8 cellular contexts compared by ENCODE assay signal in genomic region chr12:113196996-113197395, GRCh38. TPM values are rescaled to one million over a fixed set of nuclear protein-coding genes. Genes with fewer than 3 reads are reported as not detected.
DNase-seq lines count a peak whose midpoint lies in the region; ATAC-seq and TF ChIP-seq lines count a peak whose summit lies in the region.

No MANE protein-coding gene starts in this region.

- H3K36me3 ChIP-seq in ovary: no peaks in the 10 kb centered on the region

- no peak for TF ChIP-seq EP300 in ovary (IDR thresholded peaks at IDR 0.05)

- H3K27me3 ChIP-seq in foreskin keratinocyte: no peaks in the 10 kb centered on the region
- no peaks in the 10 kb centered on the region for H3K27me3 ChIP-seq in ovary

- WGBS in ovary, 3 donors: 9 to 17% (median 14%) methylated on average over 4 of the region's 4 CpGs

- H3K27ac ChIP-seq in foreskin keratinocyte (no peak overlapping the region), ovary (no peak overlapping the region)

- peak; percentile 74 for TF ChIP-seq CTCF in foreskin keratinocyte (conservative IDR thresholded peaks at IDR 0.05)
- peak; percentile 28 to 61 (median 39) for TF ChIP-seq CTCF in ovary (IDR thresholded peaks at IDR 0.05)

- peak; percentile 79 for DNase-seq in DMS 273 (lab: John Stamatoyannopoulos, UW; ENCODE audit: unreplicated experiment)
- DNase-seq in KG1 (lab: John Stamatoyannopoulos, UW): peak; percentile 24
- peak; percentile 86 for DNase-seq in RKO (ENCODE audit: low spot score)
- peak; percentile 34 for DNase-seq in activated effector memory CD4-positive, alpha-beta T cell treated with Interleukin-2 at 50 U/mL for 16 hours
- peak; percentile 35 to 53 for DNase-seq in foreskin keratinocyte
- peak; percentile 68 to 84 (median 74) for DNase-seq in ovary
- no peak for DNase-seq in middle frontal gyrus (ENCODE audit: extremely low spot score, low spot score)

- H3K4me3 ChIP-seq in ovary: no peak overlapping the region

- intact Hi-C loops in ovary (cut with DNase I): loop anchor here in 3 of 4 donors (5.0 to 10.0 kb wide), 5 partner anchors 100 to 718 kb away; partner anchors contain the start of genes SLC8B1 (in 2 of the 3) and PLBD2 (in 1 of the 3)

- ATAC-seq in GM21390 (IDR thresholded peaks at IDR 0.05; ENCODE audit: unreplicated experiment) (peak; percentile 77), foreskin keratinocyte (peak; percentile 87)

- no peaks in the 10 kb centered on the region for H3K9me3 ChIP-seq in ovary

- no peak for TF ChIP-seq POLR2A in ovary (IDR thresholded peaks at IDR 0.05)

- H3K4me1 ChIP-seq in foreskin keratinocyte (no peaks in the 10 kb centered on the region), ovary (ENCODE audit: insufficient read depth) (peaks cover 6% of the 10 kb centered on the region)

RNA-seq across cellular contexts. Expression of gene RITA1, which starts 11.5 kb away (rescaled TPM):
- total RNA-seq in foreskin keratinocyte (24.3 and 27.0 TPM in 2 replicates), ovary (10 to 100 TPM; 13.6 to 19.4 (median 15.4) TPM)
- polyA plus RNA-seq in foreskin keratinocyte (26.3 and 27.2 TPM in 2 replicates), ovary (10 to 100 TPM in 1 of 2 donors, 1 to 10 TPM in 1; 6.8 to 11.0 TPM)

RNA-seq across cellular contexts. Expression of gene DDX54, which starts 11.7 kb away (rescaled TPM):
- total RNA-seq in foreskin keratinocyte (64.7 and 66.8 TPM in 2 replicates), ovary (10 to 100 TPM; 54.0 to 77.5 (median 71.4) TPM)
- polyA plus RNA-seq in foreskin keratinocyte (95.1 and 95.8 TPM in 2 replicates), ovary (10 to 100 TPM; 10.8 to 42.4 TPM)

RNA-seq across cellular contexts. Expression of gene TPCN1, which starts 24.3 kb away (rescaled TPM):
- total RNA-seq in foreskin keratinocyte: 14.3 and 15.9 TPM in 2 replicates
- polyA plus RNA-seq in foreskin keratinocyte: 8.9 and 10.5 TPM in 2 replicates
- 10 to 100 TPM; 29.8 to 65.6 (median 54.8) TPM for total RNA-seq in ovary
- polyA plus RNA-seq in ovary: 10 to 100 TPM; 28.0 to 40.3 TPM

RNA-seq across cellular contexts. Expression of gene CFAP73, which starts 47.5 kb away (rescaled TPM):
- not detected in 2 replicates for total RNA-seq in foreskin keratinocyte
- polyA plus RNA-seq in foreskin keratinocyte: not detected in 2 replicates
- 10 to 100 TPM in 1 of 7 donors, 1 to 10 TPM in 3, under 1 TPM in 1, not detected in 2; 0.72 to 38.3 (median 1.6) TPM for total RNA-seq in ovary
- under 1 TPM in 1 of 2 donors, not detected in 1; 0.15 TPM for polyA plus RNA-seq in ovary
